In genomic region chr14:61649283-61649682, GRCh38 we compare ENCODE assay signal across 26 cellular contexts.
"Had no signal": no experiment of that assay in that cellular context is flagged by ENCODE, and none has a peak within 500 bp of the region (broad histone marks: within the 10 kb centered on the region; RNA-seq: fewer than 3 reads in every experiment).

No MANE protein-coding gene starts in this region.

- H3K36me3 ChIP-seq: cardiac muscle cell, left ventricle myocardium inferior, stomach, tibial artery, upper lobe of right lung had no signal

- H3K4me3 Mint-ChIP-seq: activated CD4-positive, alpha-beta memory T cell treated with anti-CD3 and anti-CD28 coated beads, Interleukin-2, amount 10 ng/mL, durations not matched to agents 7 days and 5 days; activated CD4-positive, alpha-beta T cell treated with anti-CD3 and anti-CD28 coated beads for 36 hours; activated CD8-positive, alpha-beta memory T cell treated with anti-CD3 and anti-CD28 coated beads, Interleukin-2, amount 10 ng/mL, durations not matched to agents 7 days and 5 days; brain; nephron; stimulated activated naive B cell treated with anti-CD40 and anti-IgM and Interleukin-4, amounts not matched to agents 10 μg/mL and 1 μg/mL and 100 μg/mL, for 72 hours had no signal

- H3K36me3 Mint-ChIP-seq: activated CD8-positive, alpha-beta memory T cell treated with anti-CD3 and anti-CD28 coated beads, Interleukin-2, amount 10 ng/mL, durations not matched to agents 7 days and 5 days; brain; stimulated activated naive B cell treated with anti-CD40 and anti-IgM and Interleukin-4, amounts not matched to agents 10 μg/mL and 1 μg/mL and 100 μg/mL, for 72 hours had no signal

- H3K27ac Mint-ChIP-seq: activated CD4-positive, alpha-beta memory T cell treated with anti-CD3 and anti-CD28 coated beads, Interleukin-2, amount 10 ng/mL, durations not matched to agents 7 days and 5 days; activated CD4-positive, alpha-beta T cell treated with anti-CD3 and anti-CD28 coated beads for 36 hours; activated CD8-positive, alpha-beta memory T cell treated with anti-CD3 and anti-CD28 coated beads, Interleukin-2, amount 10 ng/mL, durations not matched to agents 7 days and 5 days; activated T-helper 2 cell treated with anti-CD3 and anti-CD28 coated beads, Interferon-gamma antibody, Interleukin-2, Interleukin-4, amounts not matched to agents 10 μg/mL and 5 μg/mL and 100 μg/mL, durations not matched to agents 14 hours and 24 hours and 36 hours; brain; stimulated activated naive B cell treated with anti-CD40 and anti-IgM and Interleukin-4, amounts not matched to agents 10 μg/mL and 1 μg/mL and 100 μg/mL, for 72 hours had no signal

- H3K4me3 ChIP-seq: cardiac muscle cell, coronary artery, dorsolateral prefrontal cortex, left ventricle myocardium inferior, lung, stomach, tibial artery, upper lobe of right lung had no signal

- DNase-seq: activated CD4-positive, alpha-beta memory T cell treated with anti-CD3 and anti-CD28 coated beads, Interleukin-2, amount 10 ng/mL, durations not matched to agents 7 days and 5 days; activated CD4-positive, alpha-beta T cell treated with anti-CD3 and anti-CD28 coated beads for 36 hours; activated CD4-positive, CD25-positive, alpha-beta regulatory T cell; activated CD8-positive, alpha-beta memory T cell treated with anti-CD3 and anti-CD28 coated beads, Interleukin-2, amount 10 ng/mL, durations not matched to agents 7 days and 5 days; activated naive CD4-positive, alpha-beta T cell; activated T-cell treated with anti-CD3 and anti-CD28 coated beads, Interleukin-2, amount 50 U/mL, for 48 hours; aorta; dorsolateral prefrontal cortex; effector memory CD4-positive, alpha-beta T cell; left ventricle myocardium inferior; mesendoderm; posterior cingulate gyrus; right cardiac atrium; stimulated activated CD4-positive, alpha-beta T cell treated with anti-CD3 and anti-CD28 coated beads, Interleukin-15, amount 100 ng/mL, for 24 hours; stimulated activated CD4-positive, alpha-beta T cell treated with anti-CD3 and anti-CD28 coated beads, Interleukin-2, amount 100 ng/mL, for 24 hours; stimulated activated naive B cell treated with anti-CD40 and anti-IgM and Interleukin-4, amounts not matched to agents 10 μg/mL and 1 μg/mL and 100 μg/mL, for 72 hours; stomach; SW 1271; tibial artery; upper lobe of right lung had no signal

- H3K9me3 ChIP-seq: left ventricle myocardium inferior, stomach, tibial artery, upper lobe of right lung had no signal

- H3K27ac ChIP-seq: cardiac muscle cell, coronary artery, dorsolateral prefrontal cortex, left ventricle myocardium inferior, stomach, tibial artery, upper lobe of right lung had no signal

- H3K9me3 Mint-ChIP-seq: activated CD4-positive, alpha-beta memory T cell treated with anti-CD3 and anti-CD28 coated beads, Interleukin-2, amount 10 ng/mL, durations not matched to agents 7 days and 5 days; activated T-helper 2 cell treated with anti-CD3 and anti-CD28 coated beads, Interferon-gamma antibody, Interleukin-2, Interleukin-4, amounts not matched to agents 10 μg/mL and 5 μg/mL and 100 μg/mL, durations not matched to agents 14 hours and 24 hours and 36 hours; nephron; stimulated activated naive B cell treated with anti-CD40 and anti-IgM and Interleukin-4, amounts not matched to agents 10 μg/mL and 1 μg/mL and 100 μg/mL, for 72 hours had no signal

- ATAC-seq: activated CD4-positive, alpha-beta T cell treated with anti-CD3 and anti-CD28 coated beads for 36 hours; activated CD8-positive, alpha-beta memory T cell treated with anti-CD3 and anti-CD28 coated beads, Interleukin-2, amount 10 ng/mL, durations not matched to agents 7 days and 5 days; right cardiac atrium; stimulated activated naive B cell treated with anti-CD40 and anti-IgM and Interleukin-4, amounts not matched to agents 10 μg/mL and 1 μg/mL and 100 μg/mL, for 72 hours; upper lobe of right lung had no signal

- H3K27me3 ChIP-seq: cardiac muscle cell, dorsolateral prefrontal cortex, stomach, tibial artery, upper lobe of right lung had no signal

- H3K27me3 Mint-ChIP-seq: activated CD4-positive, alpha-beta T cell treated with anti-CD3 and anti-CD28 coated beads for 36 hours; activated CD8-positive, alpha-beta memory T cell treated with anti-CD3 and anti-CD28 coated beads, Interleukin-2, amount 10 ng/mL, durations not matched to agents 7 days and 5 days; stimulated activated naive B cell treated with anti-CD40 and anti-IgM and Interleukin-4, amounts not matched to agents 10 μg/mL and 1 μg/mL and 100 μg/mL, for 72 hours had no signal
